In the genomic region with DNA sequence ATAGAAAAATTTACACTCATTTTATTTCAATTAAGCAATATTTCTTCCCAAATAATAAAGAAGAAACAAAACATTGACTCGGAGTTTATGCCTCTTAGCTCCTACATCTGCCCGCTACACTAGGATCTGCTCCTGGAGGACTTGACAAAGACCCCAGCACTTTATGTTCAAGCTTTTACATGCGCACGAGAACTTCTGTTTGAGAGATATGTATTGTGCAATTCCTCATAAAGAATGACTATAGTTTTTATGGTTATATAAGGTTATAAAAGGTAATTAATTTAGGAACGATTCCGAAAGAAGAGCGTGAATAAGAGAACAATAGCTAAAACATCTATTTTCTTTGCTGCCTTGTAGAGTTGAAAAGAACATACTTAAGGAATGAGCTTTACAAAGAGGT, we compare ENCODE assay signal across 25 cellular contexts. TPM values are rescaled to one million over a fixed set of nuclear protein-coding genes. Genes with fewer than 3 reads are reported as not detected.
DNase-seq lines count a peak whose midpoint lies in the region; ATAC-seq, FAIRE-seq and TF ChIP-seq lines count a peak whose summit lies in the region.
"Had no signal": no experiment of that assay in that cellular context is flagged by ENCODE, and none has a peak within 500 bp of the region (broad histone marks: within the 10 kb centered on the region; RNA-seq: fewer than 3 reads in every experiment).

No MANE protein-coding gene starts in this region.

- no peak for TF ChIP-seq POLR2A in IMR-90 (IDR thresholded peaks at IDR 0.05; ENCODE audit: low read depth, low read length)
- no peak for TF ChIP-seq POLR2A in K562 (conservative IDR thresholded peaks at IDR 0.05)

- no peak overlapping the region for H4K5ac ChIP-seq in IMR-90 (ENCODE audit: low read depth, low read length)

- H3K4ac ChIP-seq in IMR-90 (ENCODE audit: low read depth, low read length) = no peak overlapping the region

- H3K27ac ChIP-seq in IMR-90 (ENCODE audit: insufficient read depth, low read length) = no peak overlapping the region
- H3K27ac ChIP-seq in K562 (ENCODE audit: extremely low read depth, low read depth, low read length) = no peak overlapping the region
- H3K27ac ChIP-seq: BLaER1 had no signal

- no peak overlapping the region for H2BK20ac ChIP-seq in IMR-90 (ENCODE audit: low read depth, low read length)

- H3K27me3 ChIP-seq in IMR-90 (ENCODE audit: control insufficient read depth, insufficient read depth, low read length) = peaks cover 26% of the 10 kb centered on the region
- peaks cover 39 to 43% of the 10 kb centered on the region in 2 experiments for H3K27me3 ChIP-seq in K562 (ENCODE audit: control insufficient read depth in 2 of 2, insufficient read depth in 2 of 2, low read length in 2 of 2)
- H3K27me3 ChIP-seq: BE2C, BLaER1 had no signal

- POLR2A ChIA-PET in IMR-90 (lab: Charles Lee; ENCODE audit: unreplicated experiment) = no interaction called here
- POLR2A ChIA-PET in K562 (lab: Yijun Ruan, JAX) = interaction anchor here (0.7 to 2.5 kb wide), 3 partner anchors 11 to 48 kb away, joined by 3 to 9 read pairs (median 3); a partner anchor contains a TSS

- no peak overlapping the region for H2AK9ac ChIP-seq in IMR-90 (replicated peaks; ENCODE audit: low read depth, low read length, poor library complexity)

- no peak overlapping the region for H3K9ac ChIP-seq in IMR-90 (ENCODE audit: low read depth, low read length)
- H3K9ac ChIP-seq in K562 (ENCODE audit: insufficient read depth in 1 of 2, low read depth in 2 of 2, low read length in 2 of 2) = no peak overlapping the region
- H3K9ac ChIP-seq: BLaER1 had no signal

- TF ChIP-seq CTCF in IMR-90 (conservative IDR thresholded peaks at IDR 0.05; ENCODE audit: low read depth, low read length) (no peak), K562 (IDR thresholded peaks at IDR 0.05 in 2 of 3, conservative IDR thresholded peaks at IDR 0.05 in 1 of 3; ENCODE audit: insufficient read depth in 2 of 3, low read depth in 1 of 3, low read length in 3 of 3) (no peak), mucosa of descending colon (IDR thresholded peaks at IDR 0.05) (no peak)

- in situ Hi-C loops in IMR-90 (cut with MboI; ENCODE audit: low sequenced_read_pairs) (no loop called here), K562 (cut with MboI) (no loop called here)

- H3K4me1 ChIP-seq in IMR-90 (ENCODE audit: control insufficient read depth, insufficient read depth, low read length) (no peaks in the 10 kb centered on the region), K562 (replicated peaks in 1 of 2; ENCODE audit: control insufficient read depth in 2 of 2, insufficient read depth in 2 of 2, low read length in 2 of 2) (no peaks in the 10 kb centered on the region; a peak in 1 of 5 replicates), mucosa of descending colon (ENCODE audit: low read depth) (peaks cover 3% of the 10 kb centered on the region)
- H3K4me1 ChIP-seq: BE2C, BLaER1 had no signal

- no peak overlapping the region for H4K8ac ChIP-seq in IMR-90 (ENCODE audit: low read depth in 2 of 2, low read length in 2 of 2)

- WGBS in IMR-90 (ENCODE audit: extremely low coverage in 2 of 2, insufficient read length in 1 of 2), 2 experiments = 100% methylated on average over 3 of the region's 7 CpGs; no CpG with 5 or more reads in 1 of the 2 experiments
- WGBS in K562 (ENCODE audit: insufficient coverage, low coverage, missing lambda C conversion rate) = 4% methylated on average over 7 of the region's 7 CpGs

- H3K4me3 ChIP-seq in IMR-90 (ENCODE audit: insufficient read depth, low read depth, low read length) = no peak overlapping the region
- H3K4me3 ChIP-seq in K562 = no peak overlapping the region
- no peak overlapping the region for H3K4me3 ChIP-seq in mucosa of descending colon
- H3K4me3 ChIP-seq: BLaER1, GM12878 had no signal

- ATAC-seq in IMR-90 (ENCODE audit: low read depth) (no peak), K562 (no peak), mucosa of descending colon (peak; percentile 60)
- ATAC-seq: GM12878 had no signal

- H3K36me3 ChIP-seq in IMR-90 (ENCODE audit: control insufficient read depth, insufficient read depth, low read length) (no peaks in the 10 kb centered on the region), K562 (ENCODE audit: control insufficient read depth, insufficient read depth, low read length) (no peaks in the 10 kb centered on the region), mucosa of descending colon (ENCODE audit: low read depth) (no peaks in the 10 kb centered on the region)
- H3K36me3 ChIP-seq: BE2C, BLaER1 had no signal

- intact Hi-C loops in IMR-90 (cut with micrococcal nuclease) = no loop called here
- intact Hi-C loops in K562 (cut with micrococcal nuclease) = no loop called here
- intact Hi-C loops in mucosa of descending colon (cut with DNase I, micrococcal nuclease) = no loop called here

- no peak overlapping the region for H2BK15ac ChIP-seq in IMR-90 (ENCODE audit: low read depth, low read length)

- FAIRE-seq in K562 (lab: Jason Lieb, UNC) = no peak
- FAIRE-seq: A204.1, GM12878, GM12892, GM18507 had no signal

- H2BK5ac ChIP-seq in IMR-90 (ENCODE audit: low read depth, low read length, poor library complexity, severe bottlenecking) = no peak overlapping the region

- CTCF ChIA-PET in IMR-90 (lab: Yijun Ruan, JAX) (no interaction called here), K562 (lab: Yijun Ruan, JAX; ENCODE audit: low intra/inter-chr PET ratio) (no interaction called here)

- TF ChIP-seq EP300 in K562 (IDR thresholded peaks at IDR 0.05; ENCODE audit: low read length) = no peak

- BruUV-seq in IMR-90 (replicated peaks; lab: Mats Ljungman, UMichigan) (no TSS peak), K562 (replicated peaks; lab: Mats Ljungman, UMichigan) (no TSS peak)

- no peak overlapping the region for H2BK120ac ChIP-seq in IMR-90 (ENCODE audit: low read depth, low read length)

- H3K14ac ChIP-seq in IMR-90 (replicated peaks; ENCODE audit: low read depth, low read length) = no peak overlapping the region

- H3K79me2 ChIP-seq in K562 (ENCODE audit: control insufficient read depth, insufficient read depth, low read length) = no peaks in the 10 kb centered on the region

- no peaks in the 10 kb centered on the region for H3K9me1 ChIP-seq in IMR-90 (ENCODE audit: insufficient read depth, low read length)
- no peaks in the 10 kb centered on the region for H3K9me1 ChIP-seq in K562 (ENCODE audit: control insufficient read depth, insufficient read depth, low read length)

- dilution Hi-C loops in IMR-90 (cut with HindIII; ENCODE audit: low sequenced_read_pairs, unreplicated experiment) = no loop called here

- no peak overlapping the region for H3K56ac ChIP-seq in IMR-90 (ENCODE audit: extremely low read depth, insufficient read depth, low read length)

- H3K18ac ChIP-seq in IMR-90 (ENCODE audit: low read depth, low read length) = no peak overlapping the region

- H2AFZ ChIP-seq in IMR-90 (replicated peaks; ENCODE audit: low read length, poor library complexity) (no peak overlapping the region), K562 (ENCODE audit: low read depth, low read length) (no peak overlapping the region)

- no peak overlapping the region for H2AK5ac ChIP-seq in IMR-90 (ENCODE audit: low read depth, low read length)

- no peak overlapping the region for H3K4me2 ChIP-seq in IMR-90 (ENCODE audit: low read depth, low read length)
- no peak overlapping the region for H3K4me2 ChIP-seq in K562 (ENCODE audit: insufficient read depth, low read length)
- H3K4me2 ChIP-seq: BLaER1 had no signal

- no peaks in the 10 kb centered on the region for H3K79me1 ChIP-seq in IMR-90 (ENCODE audit: low read depth in 1 of 2, low read length in 2 of 2)

- no peak for TF ChIP-seq RAD21 in IMR-90 (IDR thresholded peaks at IDR 0.05; ENCODE audit: low read length)
- TF ChIP-seq RAD21 in K562 (CRISPR knock-in tag; conservative IDR thresholded peaks at IDR 0.05 in 1 of 2, IDR thresholded peaks at IDR 0.05 in 1 of 2) = no peak

- no peak overlapping the region for H4K91ac ChIP-seq in IMR-90 (ENCODE audit: insufficient read depth, low read depth, low read length)

- H3K9me3 ChIP-seq in IMR-90 (ENCODE audit: control insufficient read depth, insufficient read depth, low read length) = peaks cover 5% of the 10 kb centered on the region; the same call in 1 of the 2 replicates
- no peaks in the 10 kb centered on the region for H3K9me3 ChIP-seq in K562 (replicated peaks; ENCODE audit: control insufficient read depth, insufficient read depth, low read depth, low read length)
- H3K9me3 ChIP-seq in mucosa of descending colon = no peaks in the 10 kb centered on the region
- H3K9me3 ChIP-seq: BE2C, BLaER1 had no signal

- H4K20me1 ChIP-seq in IMR-90 (ENCODE audit: insufficient read depth, low read length) (no peaks in the 10 kb centered on the region), K562 (replicated peaks; ENCODE audit: control insufficient read depth, insufficient read depth, low read length) (no peaks in the 10 kb centered on the region)
- H4K20me1 ChIP-seq: BLaER1 had no signal

- no peak overlapping the region for H3K23ac ChIP-seq in IMR-90 (ENCODE audit: low read depth, low read length)

- DNase-seq in IMR-90 (no peak), K562 (ENCODE audit: extremely low read depth in 1 of 4, low spot score in 3 of 4) (no peak), mucosa of descending colon (no peak), amygdala (lab: John Stamatoyannopoulos, UW) (no peak), mesenteric fat pad (ENCODE audit: low spot score) (no peak)
- DNase-seq: 8988T; ACHN; BE2C; C1 segment of cervical spinal cord; CD4-positive, alpha-beta memory T cell; CD4-positive, CD25-positive, alpha-beta regulatory T cell; CD8-positive, alpha-beta memory T cell; COR-L47; DMS 273 treated with DMSO at 0.1 percent for 48 hours; DMS153; DMS53; DMS79; DND-41; EL; GDM1 had no signal

RNA-seq across cellular contexts. Expression of a gene that starts 12.4 kb away (rescaled TPM):
- total RNA-seq in IMR-90 (2012; rRNA removed) = 45.8 and 46.2 TPM in 2 replicates
- 115 and 123 TPM in 2 replicates for polyA plus RNA-seq in IMR-90 (2012; rRNA removed)
- polyA plus RNA-seq in IMR-90 (2012; cell fraction: cytosol; rRNA removed) = 145 and 250 TPM in 2 replicates
- 72.9 and 111 TPM in 2 replicates for polyA plus RNA-seq in IMR-90 (2012; cell fraction: nucleus; rRNA removed; ENCODE audit: low replicate concordance)
- 32.4 and 53.6 TPM in 2 replicates for total RNA-seq in K562 (2011; cell fraction: chromatin; rRNA removed; ENCODE audit: low replicate concordance)
- total RNA-seq in K562 (2011; cell fraction: nucleolus; rRNA removed) = 34.2 and 42.0 TPM in 2 replicates
- total RNA-seq in K562 (2011; cell fraction: nucleoplasm; rRNA removed) = 39.2 and 53.0 TPM in 2 replicates
- total RNA-seq in K562 (2014; rRNA removed) = 120 and 130 TPM in 2 replicates
- total RNA-seq in K562 (2014; rRNA removed; fragmentation: Illumina TruSeq; extraction: Trizol) = 66.0 and 71.2 TPM in 2 replicates
- 125 and 130 TPM in 2 replicates for total RNA-seq in K562 (2015; rRNA removed; fragmentation: Illumina TruSeq; extraction: Trizol)
- total RNA-seq in K562 (2021) = 164 and 174 TPM in 2 replicates
- 121 and 130 TPM in 2 replicates for polyA plus RNA-seq in K562 (2011; rRNA removed)
- 127 and 230 TPM in 2 replicates for polyA plus RNA-seq in K562 (2011; cell fraction: cytosol; rRNA removed)
- 54.0 and 67.3 TPM in 2 replicates for polyA plus RNA-seq in K562 (2011; cell fraction: nucleus; rRNA removed)
- polyA plus RNA-seq in K562 (2012) = 134 and 170 TPM in 2 replicates
- polyA plus RNA-seq in K562 (2014; fragmentation: Illumina TruSeq; extraction: Trizol) = 128 and 152 TPM in 2 replicates
- polyA plus RNA-seq in K562 (2014; fragmentation: Nextera tagmentation; extraction: Ambion mirVana) = 1 to 10 TPM in 1 of 2 experiments, under 1 TPM in 1; 0.80 to 1.2 TPM
- polyA plus RNA-seq in K562 (2014; rRNA removed) = 207 and 219 TPM in 2 replicates
- polyA minus RNA-seq in K562 (2011; rRNA and poly(A)+ RNA removed) = 52.4 and 62.2 TPM in 2 replicates
- 67.6 and 72.6 TPM in 2 replicates for polyA minus RNA-seq in K562 (2011; cell fraction: cytosol; rRNA and poly(A)+ RNA removed)
- 29.5 and 41.0 TPM in 2 replicates for polyA minus RNA-seq in K562 (2011; cell fraction: nucleus; rRNA and poly(A)+ RNA removed)
- 100 to 1,000 TPM; 152 to 229 (median 215) TPM for total RNA-seq in mucosa of descending colon
- 92.4 TPM for total RNA-seq in mesenteric fat pad
